ENCODE assay signal across 29 cellular contexts in genomic region chr1:90952906-90953305, GRCh38.
"Had no signal": no experiment of that assay in that cellular context is flagged by ENCODE, and none has a peak within 500 bp of the region (broad histone marks: within the 10 kb centered on the region; RNA-seq: fewer than 3 reads in every experiment).

No MANE protein-coding gene starts in this region.

- H3K27me3 Mint-ChIP-seq: activated CD4-positive, alpha-beta memory T cell treated with anti-CD3 and anti-CD28 coated beads for 36 hours had no signal

- H3K9me3 ChIP-seq: ascending aorta had no signal

- FAIRE-seq: TTC549 had no signal

- H3K36me3 ChIP-seq: ascending aorta, cardiac muscle cell had no signal

- H3K4me3 ChIP-seq: ascending aorta, cardiac muscle cell had no signal

- H3K27me3 ChIP-seq: ascending aorta, cardiac muscle cell had no signal

- H3K9me3 Mint-ChIP-seq: activated CD4-positive, alpha-beta memory T cell treated with anti-CD3 and anti-CD28 coated beads for 36 hours; activated naive CD4-positive, alpha-beta T cell treated with anti-CD3 and anti-CD28 coated beads for 36 hours; activated T-helper 1 cell treated with anti-CD3 and anti-CD28 coated beads, Interleukin-12 subunit alpha, Interleukin-12 subunit beta, Interleukin-2, Interleukin-4 antibody, amounts not matched to agents 30 ng/mL and 10 ng/mL and 1 ng/mL, durations not matched to agents 14 hours and 24 hours and 36 hours had no signal

- H3K4me1 ChIP-seq: ascending aorta had no signal

- H3K4me3 Mint-ChIP-seq: activated CD4-positive, alpha-beta memory T cell treated with anti-CD3 and anti-CD28 coated beads for 36 hours; activated naive CD4-positive, alpha-beta T cell treated with anti-CD3 and anti-CD28 coated beads for 36 hours; activated T-cell treated with anti-CD3 and anti-CD28 coated beads, Interleukin-2, amount 50 U/mL, for 4 hours; activated T-helper 1 cell treated with anti-CD3 and anti-CD28 coated beads, Interleukin-12 subunit alpha, Interleukin-12 subunit beta, Interleukin-2, Interleukin-4 antibody, amounts not matched to agents 30 ng/mL and 10 ng/mL and 1 ng/mL, durations not matched to agents 14 hours and 24 hours and 36 hours had no signal

- H3K27ac Mint-ChIP-seq: activated CD4-positive, alpha-beta memory T cell treated with anti-CD3 and anti-CD28 coated beads for 36 hours; activated naive CD4-positive, alpha-beta T cell treated with anti-CD3 and anti-CD28 coated beads for 36 hours; activated naive CD4-positive, alpha-beta T cell treated with anti-CD3 and anti-CD28 coated beads, Interleukin-2, amount 50 U/mL, for 72 hours; activated T-helper 1 cell treated with anti-CD3 and anti-CD28 coated beads, Interleukin-12 subunit alpha, Interleukin-12 subunit beta, Interleukin-2, Interleukin-4 antibody, amounts not matched to agents 30 ng/mL and 10 ng/mL and 1 ng/mL, durations not matched to agents 14 hours and 24 hours and 36 hours had no signal

- ATAC-seq: activated naive CD4-positive, alpha-beta T cell treated with anti-CD3 and anti-CD28 coated beads, Interleukin-2, amount 50 U/mL, for 72 hours; activated T-cell treated with anti-CD3 and anti-CD28 coated beads, Interleukin-2, amount 50 U/mL, for 4 hours had no signal

- H3K27ac ChIP-seq: ascending aorta, cardiac muscle cell had no signal

- DNase-seq: activated CD4-positive, alpha-beta T cell treated with anti-CD3 and anti-CD28 coated beads for 4 hours; activated CD4-positive, alpha-beta T cell treated with anti-CD3 and anti-CD28 coated beads, Interleukin-2, amount 50 U/mL, for 1 hour; activated CD8-positive, alpha-beta memory T cell treated with anti-CD3 and anti-CD28 coated beads, Interleukin-2, amount 50 U/mL, for 4 hours; activated gamma-delta T cell treated with Interleukin-2 at 50 U/mL for 16 hours; activated T-cell treated with anti-CD3 and anti-CD28 coated beads for 4 hours; activated T-cell treated with anti-CD3 and anti-CD28 coated beads, Interleukin-2, amount 50 U/mL, for 4 hours; amygdala; cortex of kidney; Kasumi-1; KG1; MM.1S; NCI-H1092; NCI-H1436 treated with DMSO at 0.1 percent for 48 hours; NCI-H1694 treated with DMSO at 0.1 percent for 48 hours; NCI-H2029; NCI-H510A; NCI-H748 treated with DMSO at 0.1 percent for 48 hours; NK-92 treated with Interleukin-12 subunit alpha and Interleukin-12 subunit beta, amount 100 ng/mL, for 24 hours; OCI-M1; Right ventricle myocardium superior; SW 1271; T-helper 1 cell had no signal
